1 cellular context compared by ENCODE assay signal in the genomic region with DNA sequence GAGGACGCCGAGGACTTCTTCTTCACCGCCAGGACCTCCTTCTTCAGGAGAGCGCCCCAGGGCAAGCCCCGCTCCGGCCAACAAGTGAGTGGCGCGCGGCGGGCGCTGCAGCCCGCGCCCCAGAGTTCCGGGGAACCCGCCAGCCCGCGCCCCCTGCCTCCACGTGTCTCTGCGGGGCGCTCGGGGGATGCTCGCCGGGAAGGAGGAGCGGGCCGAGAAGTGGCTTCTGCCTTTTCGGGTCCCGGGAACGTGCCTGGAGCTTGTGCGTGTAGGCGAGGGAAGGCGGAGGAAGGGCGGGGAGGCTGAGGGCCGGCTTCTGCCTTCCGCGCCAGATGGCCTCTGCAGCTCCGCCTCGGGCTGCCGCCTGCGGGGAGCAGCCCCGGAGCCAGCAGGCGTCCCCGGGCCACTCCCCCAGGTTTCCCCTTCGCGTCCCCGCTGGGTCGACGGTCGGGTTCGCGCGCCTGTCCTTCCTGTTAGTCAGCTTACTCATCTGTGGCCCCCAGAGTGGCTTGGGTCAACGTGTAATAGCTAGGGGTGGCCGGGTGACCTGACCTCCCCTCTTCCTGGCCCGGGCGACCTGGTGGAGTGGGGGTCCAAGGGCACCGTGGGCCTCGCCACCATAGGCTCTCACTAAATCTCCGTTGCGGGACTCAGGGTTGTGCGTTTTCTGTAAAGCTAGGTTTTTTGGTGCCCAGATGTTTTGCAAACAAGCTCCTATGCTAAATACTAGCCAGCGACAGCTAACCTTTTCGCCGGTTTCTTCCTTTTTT.
TF ChIP-seq lines count a peak whose summit lies in the region.

No MANE protein-coding gene starts in this region.

TF ChIP-seq in K562, 482 proteins besides CTCF, POLR2A, EP300 and RAD21 (continued from another document and continues in another):
- TF ChIP-seq GABPA (tag; conservative IDR thresholded peaks at IDR 0.05; ENCODE audit: low read depth) = no peak
- no peak for TF ChIP-seq CHCHD3 (CRISPR knock-in tag; IDR thresholded peaks at IDR 0.05)
- TF ChIP-seq MCM7 (IDR thresholded peaks at IDR 0.05) = no peak
- no peak for TF ChIP-seq HNRNPL (IDR thresholded peaks at IDR 0.05; ENCODE audit: low read depth, low read length)
- TF ChIP-seq RFX1 (IDR thresholded peaks at IDR 0.05) = no peak
- TF ChIP-seq KDM5B (IDR thresholded peaks at IDR 0.05; ENCODE audit: insufficient replicate concordance, low read depth, low read length) = peak; percentile 58
- TF ChIP-seq, protein P1, sequence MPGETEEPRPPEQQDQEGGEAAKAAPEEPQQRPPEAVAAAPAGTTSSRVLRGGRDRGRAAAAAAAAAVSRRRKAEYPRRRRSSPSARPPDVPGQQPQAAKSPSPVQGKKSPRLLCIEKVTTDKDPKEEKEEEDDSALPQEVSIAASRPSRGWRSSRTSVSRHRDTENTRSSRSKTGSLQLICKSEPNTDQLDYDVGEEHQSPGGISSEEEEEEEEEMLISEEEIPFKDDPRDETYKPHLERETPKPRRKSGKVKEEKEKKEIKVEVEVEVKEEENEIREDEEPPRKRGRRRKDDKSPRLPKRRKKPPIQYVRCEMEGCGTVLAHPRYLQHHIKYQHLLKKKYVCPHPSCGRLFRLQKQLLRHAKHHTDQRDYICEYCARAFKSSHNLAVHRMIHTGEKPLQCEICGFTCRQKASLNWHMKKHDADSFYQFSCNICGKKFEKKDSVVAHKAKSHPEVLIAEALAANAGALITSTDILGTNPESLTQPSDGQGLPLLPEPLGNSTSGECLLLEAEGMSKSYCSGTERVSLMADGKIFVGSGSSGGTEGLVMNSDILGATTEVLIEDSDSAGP (CRISPR knock-in tag; IDR thresholded peaks at IDR 0.05) = no peak
- no peak for TF ChIP-seq ILF3 (IDR thresholded peaks at IDR 0.05; ENCODE audit: borderline replicate concordance)
- TF ChIP-seq ZNF143 (CRISPR knock-in tag; IDR thresholded peaks at IDR 0.05) = no peak
- TF ChIP-seq, protein P2, sequence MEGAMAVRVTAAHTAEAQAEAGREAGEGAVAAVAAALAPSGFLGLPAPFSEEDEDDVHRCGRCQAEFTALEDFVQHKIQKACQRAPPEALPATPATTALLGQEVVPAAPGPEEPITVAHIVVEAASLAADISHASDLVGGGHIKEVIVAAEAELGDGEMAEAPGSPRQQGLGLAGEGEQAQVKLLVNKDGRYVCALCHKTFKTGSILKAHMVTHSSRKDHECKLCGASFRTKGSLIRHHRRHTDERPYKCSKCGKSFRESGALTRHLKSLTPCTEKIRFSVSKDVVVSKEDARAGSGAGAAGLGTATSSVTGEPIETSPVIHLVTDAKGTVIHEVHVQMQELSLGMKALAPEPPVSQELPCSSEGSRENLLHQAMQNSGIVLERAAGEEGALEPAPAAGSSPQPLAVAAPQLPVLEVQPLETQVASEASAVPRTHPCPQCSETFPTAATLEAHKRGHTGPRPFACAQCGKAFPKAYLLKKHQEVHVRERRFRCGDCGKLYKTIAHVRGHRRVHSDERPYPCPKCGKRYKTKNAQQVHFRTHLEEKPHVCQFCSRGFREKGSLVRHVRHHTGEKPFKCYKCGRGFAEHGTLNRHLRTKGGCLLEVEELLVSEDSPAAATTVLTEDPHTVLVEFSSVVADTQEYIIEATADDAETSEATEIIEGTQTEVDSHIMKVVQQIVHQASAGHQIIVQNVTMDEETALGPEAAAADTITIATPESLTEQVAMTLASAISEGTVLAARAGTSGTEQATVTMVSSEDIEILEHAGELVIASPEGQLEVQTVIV (CRISPR knock-in tag; IDR thresholded peaks at IDR 0.05; ENCODE audit: borderline replicate concordance) = no peak
- TF ChIP-seq JUN (IDR thresholded peaks at IDR 0.05; ENCODE audit: borderline replicate concordance, low read depth, low read length) = peak; percentile 28; the same call in 1 of the 2 replicates
- TF ChIP-seq JUN (CRISPR knock-in tag; IDR thresholded peaks at IDR 0.05; ENCODE audit: borderline replicate concordance) = no peak
- no peak for TF ChIP-seq CBX2 (IDR thresholded peaks at IDR 0.05; ENCODE audit: insufficient read depth, low read length, poor library complexity, severe bottlenecking)
- TF ChIP-seq TAF1 (IDR thresholded peaks at IDR 0.05; ENCODE audit: control insufficient read depth, extremely low read depth, insufficient read depth, low read length, severe bottlenecking) = peak; percentile 55
- TF ChIP-seq ZSCAN29 (IDR thresholded peaks at IDR 0.05) = no peak
- no peak for TF ChIP-seq PRPF4 (IDR thresholded peaks at IDR 0.05; ENCODE audit: insufficient read depth, low read depth, low read length, poor library complexity, severe bottlenecking)
- no peak for TF ChIP-seq MYBL2 (IDR thresholded peaks at IDR 0.05; ENCODE audit: low read depth)
- TF ChIP-seq MYBL2 (CRISPR knock-in tag; IDR thresholded peaks at IDR 0.05; ENCODE audit: borderline replicate concordance) = no peak
- TF ChIP-seq, protein P3, sequence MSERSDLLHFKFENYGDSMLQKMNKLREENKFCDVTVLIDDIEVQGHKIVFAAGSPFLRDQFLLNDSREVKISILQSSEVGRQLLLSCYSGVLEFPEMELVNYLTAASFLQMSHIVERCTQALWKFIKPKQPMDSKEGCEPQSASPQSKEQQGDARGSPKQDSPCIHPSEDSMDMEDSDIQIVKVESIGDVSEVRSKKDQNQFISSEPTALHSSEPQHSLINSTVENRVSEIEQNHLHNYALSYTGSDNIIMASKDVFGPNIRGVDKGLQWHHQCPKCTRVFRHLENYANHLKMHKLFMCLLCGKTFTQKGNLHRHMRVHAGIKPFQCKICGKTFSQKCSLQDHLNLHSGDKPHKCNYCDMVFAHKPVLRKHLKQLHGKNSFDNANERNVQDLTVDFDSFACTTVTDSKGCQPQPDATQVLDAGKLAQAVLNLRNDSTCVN (CRISPR knock-in tag; IDR thresholded peaks at IDR 0.05) = no peak
- no peak for TF ChIP-seq ZNF146 (CRISPR knock-in tag; IDR thresholded peaks at IDR 0.05; ENCODE audit: unreplicated experiment)
- no peak for TF ChIP-seq ZNF766 (CRISPR knock-in tag; conservative IDR thresholded peaks at IDR 0.05)
- TF ChIP-seq, protein P4, sequence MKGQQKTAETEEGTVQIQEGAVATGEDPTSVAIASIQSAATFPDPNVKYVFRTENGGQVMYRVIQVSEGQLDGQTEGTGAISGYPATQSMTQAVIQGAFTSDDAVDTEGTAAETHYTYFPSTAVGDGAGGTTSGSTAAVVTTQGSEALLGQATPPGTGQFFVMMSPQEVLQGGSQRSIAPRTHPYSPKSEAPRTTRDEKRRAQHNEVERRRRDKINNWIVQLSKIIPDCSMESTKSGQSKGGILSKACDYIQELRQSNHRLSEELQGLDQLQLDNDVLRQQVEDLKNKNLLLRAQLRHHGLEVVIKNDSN (CRISPR knock-in tag; IDR thresholded peaks at IDR 0.05) = no peak
- no peak for TF ChIP-seq RHOXF2B (CRISPR knock-in tag; conservative IDR thresholded peaks at IDR 0.05)
- TF ChIP-seq ETV6 (IDR thresholded peaks at IDR 0.05; ENCODE audit: borderline replicate concordance in 1 of 2, low read depth in 2 of 2, low read length in 1 of 2) = no peak
- TF ChIP-seq ETV6 (CRISPR knock-in tag; IDR thresholded peaks at IDR 0.05; ENCODE audit: borderline replicate concordance) = no peak
- no peak for TF ChIP-seq SREBF2 (CRISPR knock-in tag; IDR thresholded peaks at IDR 0.05)
- peak; percentile 73; the same call in 1 of the 2 replicates for TF ChIP-seq ZNF224 (CRISPR knock-in tag; IDR thresholded peaks at IDR 0.05)
- TF ChIP-seq SAFB (IDR thresholded peaks at IDR 0.05; ENCODE audit: borderline replicate concordance, low read depth, low read length) = peak; percentile 52; the same call in 1 of the 2 replicates
- TF ChIP-seq, protein P5, sequence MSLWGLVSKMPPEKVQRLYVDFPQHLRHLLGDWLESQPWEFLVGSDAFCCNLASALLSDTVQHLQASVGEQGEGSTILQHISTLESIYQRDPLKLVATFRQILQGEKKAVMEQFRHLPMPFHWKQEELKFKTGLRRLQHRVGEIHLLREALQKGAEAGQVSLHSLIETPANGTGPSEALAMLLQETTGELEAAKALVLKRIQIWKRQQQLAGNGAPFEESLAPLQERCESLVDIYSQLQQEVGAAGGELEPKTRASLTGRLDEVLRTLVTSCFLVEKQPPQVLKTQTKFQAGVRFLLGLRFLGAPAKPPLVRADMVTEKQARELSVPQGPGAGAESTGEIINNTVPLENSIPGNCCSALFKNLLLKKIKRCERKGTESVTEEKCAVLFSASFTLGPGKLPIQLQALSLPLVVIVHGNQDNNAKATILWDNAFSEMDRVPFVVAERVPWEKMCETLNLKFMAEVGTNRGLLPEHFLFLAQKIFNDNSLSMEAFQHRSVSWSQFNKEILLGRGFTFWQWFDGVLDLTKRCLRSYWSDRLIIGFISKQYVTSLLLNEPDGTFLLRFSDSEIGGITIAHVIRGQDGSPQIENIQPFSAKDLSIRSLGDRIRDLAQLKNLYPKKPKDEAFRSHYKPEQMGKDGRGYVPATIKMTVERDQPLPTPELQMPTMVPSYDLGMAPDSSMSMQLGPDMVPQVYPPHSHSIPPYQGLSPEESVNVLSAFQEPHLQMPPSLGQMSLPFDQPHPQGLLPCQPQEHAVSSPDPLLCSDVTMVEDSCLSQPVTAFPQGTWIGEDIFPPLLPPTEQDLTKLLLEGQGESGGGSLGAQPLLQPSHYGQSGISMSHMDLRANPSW (CRISPR knock-in tag; IDR thresholded peaks at IDR 0.05) = no peak
- no peak for TF ChIP-seq LEF1 (IDR thresholded peaks at IDR 0.05)
- no peak for TF ChIP-seq HCFC1 (IDR thresholded peaks at IDR 0.05; ENCODE audit: low read depth, low read length)
- TF ChIP-seq RNF2 (IDR thresholded peaks at IDR 0.05) = 0 out of 2 replicates have a peak, but pooled peaks have one; percentile 37
- TF ChIP-seq, protein P6, sequence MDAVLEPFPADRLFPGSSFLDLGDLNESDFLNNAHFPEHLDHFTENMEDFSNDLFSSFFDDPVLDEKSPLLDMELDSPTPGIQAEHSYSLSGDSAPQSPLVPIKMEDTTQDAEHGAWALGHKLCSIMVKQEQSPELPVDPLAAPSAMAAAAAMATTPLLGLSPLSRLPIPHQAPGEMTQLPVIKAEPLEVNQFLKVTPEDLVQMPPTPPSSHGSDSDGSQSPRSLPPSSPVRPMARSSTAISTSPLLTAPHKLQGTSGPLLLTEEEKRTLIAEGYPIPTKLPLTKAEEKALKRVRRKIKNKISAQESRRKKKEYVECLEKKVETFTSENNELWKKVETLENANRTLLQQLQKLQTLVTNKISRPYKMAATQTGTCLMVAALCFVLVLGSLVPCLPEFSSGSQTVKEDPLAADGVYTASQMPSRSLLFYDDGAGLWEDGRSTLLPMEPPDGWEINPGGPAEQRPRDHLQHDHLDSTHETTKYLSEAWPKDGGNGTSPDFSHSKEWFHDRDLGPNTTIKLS (IDR thresholded peaks at IDR 0.05; ENCODE audit: borderline replicate concordance, low read depth) = peak; percentile 41; the same call in 1 of the 2 replicates
- TF ChIP-seq ETV5 (CRISPR knock-in tag; IDR thresholded peaks at IDR 0.05; ENCODE audit: low read depth) = no peak; the same call in 1 of the 2 replicates
- TF ChIP-seq ZNF695 (CRISPR knock-in tag; IDR thresholded peaks at IDR 0.05) = no peak
- no peak for TF ChIP-seq ZNF347 (CRISPR knock-in tag; IDR thresholded peaks at IDR 0.05; ENCODE audit: low read depth)
- TF ChIP-seq KLF10 (CRISPR knock-in tag; IDR thresholded peaks at IDR 0.05) = no peak
- TF ChIP-seq, protein P7, sequence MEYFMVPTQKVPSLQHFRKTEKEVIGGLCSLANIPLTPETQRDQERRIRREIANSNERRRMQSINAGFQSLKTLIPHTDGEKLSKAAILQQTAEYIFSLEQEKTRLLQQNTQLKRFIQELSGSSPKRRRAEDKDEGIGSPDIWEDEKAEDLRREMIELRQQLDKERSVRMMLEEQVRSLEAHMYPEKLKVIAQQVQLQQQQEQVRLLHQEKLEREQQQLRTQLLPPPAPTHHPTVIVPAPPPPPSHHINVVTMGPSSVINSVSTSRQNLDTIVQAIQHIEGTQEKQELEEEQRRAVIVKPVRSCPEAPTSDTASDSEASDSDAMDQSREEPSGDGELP (CRISPR knock-in tag; IDR thresholded peaks at IDR 0.05; ENCODE audit: borderline replicate concordance) = peak; percentile 49; the same call in 1 of the 2 replicates
- TF ChIP-seq RBM15 (IDR thresholded peaks at IDR 0.05; ENCODE audit: insufficient read depth, low read length) = no peak
- no peak for TF ChIP-seq ZEB2 (IDR thresholded peaks at IDR 0.05)
- no peak for TF ChIP-seq ZC3H8 (IDR thresholded peaks at IDR 0.05)
- TF ChIP-seq TEAD1 (CRISPR knock-in tag; IDR thresholded peaks at IDR 0.05) = no peak
- no peak for TF ChIP-seq ZNF140 (CRISPR knock-in tag; IDR thresholded peaks at IDR 0.05)
- TF ChIP-seq BCOR (IDR thresholded peaks at IDR 0.05) = peak; percentile 20; the same call in 1 of the 2 replicates
- TF ChIP-seq, protein P8, sequence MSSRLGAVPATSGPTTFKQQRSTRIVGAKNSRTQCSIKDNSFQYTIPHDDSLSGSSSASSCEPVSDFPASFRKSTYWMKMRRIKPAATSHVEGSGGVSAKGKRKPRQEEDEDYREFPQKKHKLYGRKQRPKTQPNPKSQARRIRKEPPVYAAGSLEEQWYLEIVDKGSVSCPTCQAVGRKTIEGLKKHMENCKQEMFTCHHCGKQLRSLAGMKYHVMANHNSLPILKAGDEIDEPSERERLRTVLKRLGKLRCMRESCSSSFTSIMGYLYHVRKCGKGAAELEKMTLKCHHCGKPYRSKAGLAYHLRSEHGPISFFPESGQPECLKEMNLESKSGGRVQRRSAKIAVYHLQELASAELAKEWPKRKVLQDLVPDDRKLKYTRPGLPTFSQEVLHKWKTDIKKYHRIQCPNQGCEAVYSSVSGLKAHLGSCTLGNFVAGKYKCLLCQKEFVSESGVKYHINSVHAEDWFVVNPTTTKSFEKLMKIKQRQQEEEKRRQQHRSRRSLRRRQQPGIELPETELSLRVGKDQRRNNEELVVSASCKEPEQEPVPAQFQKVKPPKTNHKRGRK (tag; IDR thresholded peaks at IDR 0.05) = no peak
- TF ChIP-seq, protein P9, sequence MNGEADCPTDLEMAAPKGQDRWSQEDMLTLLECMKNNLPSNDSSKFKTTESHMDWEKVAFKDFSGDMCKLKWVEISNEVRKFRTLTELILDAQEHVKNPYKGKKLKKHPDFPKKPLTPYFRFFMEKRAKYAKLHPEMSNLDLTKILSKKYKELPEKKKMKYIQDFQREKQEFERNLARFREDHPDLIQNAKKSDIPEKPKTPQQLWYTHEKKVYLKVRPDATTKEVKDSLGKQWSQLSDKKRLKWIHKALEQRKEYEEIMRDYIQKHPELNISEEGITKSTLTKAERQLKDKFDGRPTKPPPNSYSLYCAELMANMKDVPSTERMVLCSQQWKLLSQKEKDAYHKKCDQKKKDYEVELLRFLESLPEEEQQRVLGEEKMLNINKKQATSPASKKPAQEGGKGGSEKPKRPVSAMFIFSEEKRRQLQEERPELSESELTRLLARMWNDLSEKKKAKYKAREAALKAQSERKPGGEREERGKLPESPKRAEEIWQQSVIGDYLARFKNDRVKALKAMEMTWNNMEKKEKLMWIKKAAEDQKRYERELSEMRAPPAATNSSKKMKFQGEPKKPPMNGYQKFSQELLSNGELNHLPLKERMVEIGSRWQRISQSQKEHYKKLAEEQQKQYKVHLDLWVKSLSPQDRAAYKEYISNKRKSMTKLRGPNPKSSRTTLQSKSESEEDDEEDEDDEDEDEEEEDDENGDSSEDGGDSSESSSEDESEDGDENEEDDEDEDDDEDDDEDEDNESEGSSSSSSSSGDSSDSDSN (IDR thresholded peaks at IDR 0.05; ENCODE audit: borderline replicate concordance in 1 of 2, low read depth in 2 of 2, low read length in 2 of 2) = peak; percentile 88 to 93; a peak in 3 of 4 replicates
- no peak for TF ChIP-seq ATF1 (CRISPR knock-in tag; IDR thresholded peaks at IDR 0.05)
- peak; percentile 40 for TF ChIP-seq ATF1 (tag; IDR thresholded peaks at IDR 0.05)
